25 cellular contexts compared by ENCODE assay signal in genomic region chr9:73736266-73736665, GRCh38.
"Had no signal": no experiment of that assay in that cellular context is flagged by ENCODE, and none has a peak within 500 bp of the region (broad histone marks: within the 10 kb centered on the region; RNA-seq: fewer than 3 reads in every experiment).

No MANE protein-coding gene starts in this region.

- H3K4me1 Mint-ChIP-seq: naive thymus-derived CD4-positive, alpha-beta T cell; nephron; stimulated activated effector memory CD8-positive, alpha-beta T cell treated with anti-CD3 and anti-CD28 coated beads, Interleukin-12 subunit alpha, Interleukin-12 subunit beta, amount 100 ng/mL, for 72 hours had no signal

- H3K27me3 Mint-ChIP-seq: naive thymus-derived CD4-positive, alpha-beta T cell had no signal

- H3K4me3 ChIP-seq: dorsolateral prefrontal cortex, esophagus muscularis mucosa, lung, neural progenitor cell, prostate gland, right atrium auricular region, stomach, thyroid gland, vagina had no signal

- H3K4me1 ChIP-seq: esophagus muscularis mucosa, neural progenitor cell, prostate gland, right atrium auricular region, stomach, thyroid gland, vagina had no signal

- H3K9me3 ChIP-seq: esophagus muscularis mucosa, prostate gland, right atrium auricular region, stomach, thyroid gland, vagina had no signal

- FAIRE-seq: colon, frontal cortex, kidney had no signal

- H2AFZ ChIP-seq: neural progenitor cell had no signal

- DNase-seq: dorsolateral prefrontal cortex; effector CD4-positive, alpha-beta T cell; kidney; mesendoderm; midbrain; naive thymus-derived CD4-positive, alpha-beta T cell; nucleus accumbens; stimulated activated CD4-positive, alpha-beta T cell treated with anti-CD3 and anti-CD28 coated beads, Interleukin-2, amount 100 ng/mL, for 24 hours; stimulated activated CD4-positive, alpha-beta T cell treated with anti-CD3 and anti-CD28 coated beads, Interleukin-4, amount 100 ng/mL, for 24 hours; stimulated activated naive CD4-positive, alpha-beta T cell treated with Interleukin-2 at 50 U/mL for 16 hours; stomach; thyroid gland; trophoblast cell had no signal

- H3K27me3 ChIP-seq: dorsolateral prefrontal cortex, esophagus muscularis mucosa, neural progenitor cell, right atrium auricular region, stomach, thyroid gland, vagina had no signal

- ATAC-seq: left lobe of liver; naive thymus-derived CD4-positive, alpha-beta T cell; sciatic nerve; stimulated activated effector memory CD8-positive, alpha-beta T cell treated with anti-CD3 and anti-CD28 coated beads, Interleukin-12 subunit alpha, Interleukin-12 subunit beta, amount 100 ng/mL, for 72 hours had no signal

- H3K36me3 Mint-ChIP-seq: naive thymus-derived CD4-positive, alpha-beta T cell; neural progenitor cell; stimulated activated effector memory CD8-positive, alpha-beta T cell treated with anti-CD3 and anti-CD28 coated beads, Interleukin-12 subunit alpha, Interleukin-12 subunit beta, amount 100 ng/mL, for 72 hours had no signal

- H3K4me3 Mint-ChIP-seq: naive thymus-derived CD4-positive, alpha-beta T cell; nephron; neural progenitor cell; stimulated activated effector memory CD8-positive, alpha-beta T cell treated with anti-CD3 and anti-CD28 coated beads, Interleukin-12 subunit alpha, Interleukin-12 subunit beta, amount 100 ng/mL, for 72 hours had no signal

- H3K27ac Mint-ChIP-seq: naive thymus-derived CD4-positive, alpha-beta T cell; nephron; neural progenitor cell; stimulated activated effector memory CD8-positive, alpha-beta T cell treated with anti-CD3 and anti-CD28 coated beads, Interleukin-12 subunit alpha, Interleukin-12 subunit beta, amount 100 ng/mL, for 72 hours had no signal

- H3K4me2 ChIP-seq: neural progenitor cell had no signal

- H3K36me3 ChIP-seq: esophagus muscularis mucosa, neural progenitor cell, prostate gland, right atrium auricular region, stomach, thyroid gland, vagina had no signal

- H3K9ac ChIP-seq: neural progenitor cell had no signal

- H3K27ac ChIP-seq: dorsolateral prefrontal cortex, esophagus muscularis mucosa, neural progenitor cell, prostate gland, right atrium auricular region, stomach, thyroid gland, vagina had no signal

- H3K9me3 Mint-ChIP-seq: nephron had no signal
